In genomic region chr2:191941376-191941775, GRCh38 we compare ENCODE assay signal across 21 cellular contexts.
"Had no signal": no experiment of that assay in that cellular context is flagged by ENCODE, and none has a peak within 500 bp of the region (broad histone marks: within the 10 kb centered on the region; RNA-seq: fewer than 3 reads in every experiment).

No MANE protein-coding gene starts in this region.

- DNase-seq: effector CD4-positive, alpha-beta T cell; endodermal cell; erythroblast; foreskin melanocyte; heart left ventricle; hippocampal formation; kidney glomerular epithelial cell; naive thymus-derived CD4-positive, alpha-beta T cell; nephron progenitor cell; nucleus accumbens; ovary; right cardiac atrium; stimulated activated CD4-positive, alpha-beta T cell treated with anti-CD3 and anti-CD28 coated beads, Interleukin-4, amount 100 ng/mL, for 1 hour; stimulated activated CD8-positive, alpha-beta memory T cell treated with anti-CD3 and anti-CD28 coated beads, Interleukin-4, amount 100 ng/mL, for 48 hours; stimulated activated naive CD8-positive, alpha-beta T cell treated with anti-CD3 and anti-CD28 coated beads, Interleukin-15, Interleukin-2, amounts not matched to agents 100 U/mL and 50 U/mL, for 24 hours; tibial artery; upper lobe of right lung had no signal

- H3K27ac ChIP-seq: coronary artery, ovary, suprapubic skin, tibial artery, upper lobe of right lung, vagina had no signal

- H3K4me1 Mint-ChIP-seq: naive thymus-derived CD4-positive, alpha-beta T cell; stimulated activated effector memory CD8-positive, alpha-beta T cell treated with anti-CD3 and anti-CD28 coated beads, Interleukin-12 subunit alpha, Interleukin-12 subunit beta, amount 100 ng/mL, for 72 hours had no signal

- ATAC-seq: heart left ventricle; naive thymus-derived CD4-positive, alpha-beta T cell; right cardiac atrium; stimulated activated effector memory CD8-positive, alpha-beta T cell treated with anti-CD3 and anti-CD28 coated beads, Interleukin-12 subunit alpha, Interleukin-12 subunit beta, amount 100 ng/mL, for 72 hours; stimulated activated naive CD8-positive, alpha-beta T cell treated with anti-CD3 and anti-CD28 coated beads, Interleukin-15, Interleukin-2, amounts not matched to agents 100 U/mL and 50 U/mL, for 24 hours; upper lobe of right lung had no signal

- H3K4me3 Mint-ChIP-seq: endodermal cell; naive thymus-derived CD4-positive, alpha-beta T cell; nephron progenitor cell; stimulated activated effector memory CD8-positive, alpha-beta T cell treated with anti-CD3 and anti-CD28 coated beads, Interleukin-12 subunit alpha, Interleukin-12 subunit beta, amount 100 ng/mL, for 72 hours had no signal

- H3K27me3 ChIP-seq: heart left ventricle, ovary, suprapubic skin, tibial artery, upper lobe of right lung, vagina had no signal

- H3K36me3 Mint-ChIP-seq: naive thymus-derived CD4-positive, alpha-beta T cell; stimulated activated effector memory CD8-positive, alpha-beta T cell treated with anti-CD3 and anti-CD28 coated beads, Interleukin-12 subunit alpha, Interleukin-12 subunit beta, amount 100 ng/mL, for 72 hours had no signal

- H3K9me3 Mint-ChIP-seq: endodermal cell; nephron progenitor cell; stimulated activated effector memory CD8-positive, alpha-beta T cell treated with anti-CD3 and anti-CD28 coated beads, Interleukin-12 subunit alpha, Interleukin-12 subunit beta, amount 100 ng/mL, for 72 hours had no signal

- H3K36me3 ChIP-seq: heart left ventricle, ovary, suprapubic skin, tibial artery, upper lobe of right lung, vagina had no signal

- H3K9me3 ChIP-seq: heart left ventricle, ovary, suprapubic skin, tibial artery, upper lobe of right lung, vagina had no signal

- H3K27ac Mint-ChIP-seq: endodermal cell; naive thymus-derived CD4-positive, alpha-beta T cell; nephron progenitor cell; stimulated activated effector memory CD8-positive, alpha-beta T cell treated with anti-CD3 and anti-CD28 coated beads, Interleukin-12 subunit alpha, Interleukin-12 subunit beta, amount 100 ng/mL, for 72 hours had no signal

- H3K4me1 ChIP-seq: tibial artery, upper lobe of right lung had no signal

- H3K4me3 ChIP-seq: coronary artery, heart left ventricle, ovary, suprapubic skin, tibial artery, upper lobe of right lung, vagina had no signal
